ENCODE assay signal across 8 cellular contexts in genomic region chr17:2594657-2595085, GRCh38.
DNase-seq lines count a peak whose midpoint lies in the region; ATAC-seq and TF ChIP-seq lines count a peak whose summit lies in the region.

No MANE protein-coding gene starts in this region.

- no peaks in the 10 kb centered on the region for H3K9me2 ChIP-seq in SU-DHL-6 (replicated peaks; ENCODE audit: insufficient read depth, low read length)

- no peaks in the 10 kb centered on the region for H3F3A ChIP-seq in SU-DHL-6 (ENCODE audit: insufficient read depth)

- no peaks in the 10 kb centered on the region for H3K4me1 ChIP-seq in parathyroid adenoma

- H2AFZ ChIP-seq in SU-DHL-6 (ENCODE audit: low read depth, low read length, severe bottlenecking) (no peak overlapping the region), parathyroid adenoma (no peak overlapping the region)

- TF ChIP-seq CTCF in SU-DHL-6 (IDR thresholded peaks at IDR 0.05; ENCODE audit: insufficient read depth, low read length, poor library complexity, severe bottlenecking) (no peak), parathyroid adenoma (IDR thresholded peaks at IDR 0.05) (no peak)

- H3K27ac ChIP-seq in SU-DHL-6 (ENCODE audit: low read depth, low read length) = peak overlapping the region; percentile 82
- H3K27ac ChIP-seq in epithelial cell of prostate = peak overlapping the region; percentile 95
- peak overlapping the region; percentile 76 for H3K27ac ChIP-seq in parathyroid adenoma

- H3K79me2 ChIP-seq in SU-DHL-6 (ENCODE audit: insufficient read depth, low read length) (peaks cover 59% of the 10 kb centered on the region), parathyroid adenoma (peaks cover 36% of the 10 kb centered on the region)

- peak overlapping the region; percentile 94 for H3K4me3 ChIP-seq in SU-DHL-6 (ENCODE audit: insufficient read depth, low read length, poor library complexity, severe bottlenecking)
- peak overlapping the region; percentile 90 for H3K4me3 ChIP-seq in parathyroid adenoma (ENCODE audit: low read depth, low read length)

- no peaks in the 10 kb centered on the region; the same call in 1 of the 2 replicates for H3K36me3 ChIP-seq in SU-DHL-6 (ENCODE audit: low read length)
- H3K36me3 ChIP-seq in parathyroid adenoma (ENCODE audit: control insufficient read depth, insufficient read depth, low read length) = no peaks in the 10 kb centered on the region

- H3K9me3 ChIP-seq in SU-DHL-6 (ENCODE audit: insufficient read depth, low read length) = no peaks in the 10 kb centered on the region
- no peaks in the 10 kb centered on the region for H3K9me3 ChIP-seq in parathyroid adenoma (ENCODE audit: control insufficient read depth, low read length)

- no peak for ATAC-seq in GM18909 (IDR thresholded peaks at IDR 0.05; ENCODE audit: poor library complexity, unreplicated experiment)

- peaks cover 34% of the 10 kb centered on the region for H4K20me1 ChIP-seq in SU-DHL-6 (ENCODE audit: low read depth, low read length)

- H3K9ac ChIP-seq in SU-DHL-6 (ENCODE audit: low read length) = peak overlapping the region; percentile 99
- peak overlapping the region; percentile 6 for H3K9ac ChIP-seq in parathyroid adenoma

- DNase-seq in DMS79 treated with DMSO at 0.1 percent for 48 hours (lab: John Stamatoyannopoulos, UW) (peak; percentile 40), DMS79 (lab: John Stamatoyannopoulos, UW) (no peak), epithelial cell of prostate (ENCODE audit: low read depth, low spot score) (no peak), CD1c-positive myeloid dendritic cell (ENCODE audit: extremely low spot score) (no peak), NCI-H1092 (lab: John Stamatoyannopoulos, UW) (no peak)

- no peaks in the 10 kb centered on the region for H3K27me3 ChIP-seq in SU-DHL-6 (ENCODE audit: low read length)
- H3K27me3 ChIP-seq in parathyroid adenoma (ENCODE audit: control insufficient read depth, insufficient read depth, low read length) = no peaks in the 10 kb centered on the region

- H3K4me2 ChIP-seq in SU-DHL-6 (ENCODE audit: low read depth, low read length, poor library complexity, severe bottlenecking) = peak overlapping the region; percentile 74
- peak overlapping the region; percentile 97 for H3K4me2 ChIP-seq in parathyroid adenoma (ENCODE audit: low read length)
